Comparison of ENCODE assay signal across 8 cellular contexts in the genomic region with DNA sequence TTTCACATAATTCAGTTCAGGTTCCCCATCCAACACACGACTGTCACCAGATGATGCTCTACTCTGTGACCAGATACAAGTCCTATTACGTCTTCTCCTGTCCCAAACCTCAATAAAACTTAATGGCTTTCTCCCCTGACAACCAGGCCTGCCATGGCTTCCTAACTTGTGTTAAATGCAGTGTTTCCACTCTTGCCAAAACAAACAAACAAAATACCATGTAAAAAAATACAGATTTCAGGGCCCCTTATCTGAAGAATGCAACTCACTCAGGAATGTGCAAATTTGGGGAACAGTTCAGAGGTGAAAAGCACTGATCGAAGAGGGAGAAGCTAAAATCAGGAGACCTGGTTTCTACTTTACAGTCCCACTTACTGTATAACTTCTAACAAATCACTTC. TPM values are rescaled to one million over a fixed set of nuclear protein-coding genes. Genes with fewer than 3 reads are reported as not detected.
DNase-seq lines count a peak whose midpoint lies in the region; TF ChIP-seq lines count a peak whose summit lies in the region.

No MANE protein-coding gene starts in this region.

- H3K27ac Mint-ChIP-seq in H9 (peak overlapping the region in 2 of 3 experiments; percentile 42 to 99; a peak in 5 of 7 replicates), glutamatergic neuron (ENCODE audit: unreplicated experiment) (no peak overlapping the region)

- peak overlapping the region; percentile 18; the same call in 1 of the 2 replicates for H3K14ac ChIP-seq in H9 (ENCODE audit: insufficient read depth, low read length)

- WGBS in H9 (ENCODE audit: extremely low coverage, insufficient read length, low lambda C conversion rate) = no CpG with 5 or more reads among the region's 3 CpGs

- no peaks in the 10 kb centered on the region; a peak in 1 of 5 replicates for H3K9me3 Mint-ChIP-seq in H9
- no peaks in the 10 kb centered on the region for H3K9me3 Mint-ChIP-seq in glutamatergic neuron (ENCODE audit: unreplicated experiment)

- H3T11ph ChIP-seq in H9 (ENCODE audit: low read length) = no peak overlapping the region

- no peak overlapping the region for H2BK12ac ChIP-seq in H9 (ENCODE audit: insufficient read length, low read depth, low read length)

- peak overlapping the region; percentile 66 for H3K27ac ChIP-seq in H9 (ENCODE audit: insufficient read length, low read depth, low read length)
- H3K27ac ChIP-seq in VCaP = peak overlapping the region; percentile 74

- peak overlapping the region; percentile 83 to 97 for H3K4me3 Mint-ChIP-seq in H9
- H3K4me3 Mint-ChIP-seq in glutamatergic neuron (ENCODE audit: unreplicated experiment) = peak overlapping the region; percentile 98

- H2BK5ac ChIP-seq in H9 (ENCODE audit: insufficient read length, low read length) = peak overlapping the region; percentile 23

- no peak overlapping the region for H2BK120ac ChIP-seq in H9 (ENCODE audit: low read depth, low read length, poor library complexity, severe bottlenecking)

- H4K20me1 ChIP-seq in H9 (ENCODE audit: control insufficient read depth, insufficient read depth, insufficient read length) = no peaks in the 10 kb centered on the region

- H3K56ac ChIP-seq in H9 (ENCODE audit: insufficient read length, low read depth, low read length) = no peak overlapping the region

- TF ChIP-seq CTCF in H9 (conservative IDR thresholded peaks at IDR 0.05) = no peak
- no peak for TF ChIP-seq CTCF in VCaP (conservative IDR thresholded peaks at IDR 0.05)
- no peak for TF ChIP-seq CTCF in glutamatergic neuron (IDR thresholded peaks at IDR 0.05; ENCODE audit: partially characterized antibody, unreplicated experiment)

- H2AK5ac ChIP-seq in H9 (ENCODE audit: insufficient read length, low read length) = no peak overlapping the region

- peaks cover 2% of the 10 kb centered on the region for H3K23me2 ChIP-seq in H9 (ENCODE audit: insufficient read length, low read depth, low read length, poor library complexity, severe bottlenecking)

- peaks cover 18% of the 10 kb centered on the region for H3K36me3 ChIP-seq in skeletal muscle satellite cell (ENCODE audit: insufficient read depth, low read length)

- H3K4me2 ChIP-seq in H9 (ENCODE audit: insufficient read depth, insufficient read length, low read length) = peak overlapping the region; percentile 90
- peak overlapping the region; percentile 91 for H3K4me2 ChIP-seq in skeletal muscle satellite cell (ENCODE audit: low read length)

- H3K79me1 ChIP-seq in H9 (ENCODE audit: insufficient read depth, low read depth, low read length, poor library complexity, severe bottlenecking) = peaks cover 4% of the 10 kb centered on the region

- H3K27me3 ChIP-seq in H9 (ENCODE audit: insufficient read depth, low read length) (no peaks in the 10 kb centered on the region), skeletal muscle satellite cell (ENCODE audit: control insufficient read depth, insufficient read depth, low read length) (no peaks in the 10 kb centered on the region)

- peak overlapping the region; percentile 63 for H4K5ac ChIP-seq in H9 (ENCODE audit: insufficient read length, low read depth, low read length)

- H3K9ac ChIP-seq in H9 (ENCODE audit: extremely low read depth, insufficient read length, low read length) (peak overlapping the region; percentile 95), skeletal muscle satellite cell (ENCODE audit: low read depth, low read length) (peak overlapping the region; percentile 94)

- H3K27me3 Mint-ChIP-seq in H9 (ENCODE audit: low read depth) (no peaks in the 10 kb centered on the region), glutamatergic neuron (ENCODE audit: unreplicated experiment) (peaks cover 6% of the 10 kb centered on the region)

- peaks cover 0 to 4% (median 1%) of the 10 kb centered on the region in 3 experiments; a peak in 2 of 7 replicates for H3K36me3 Mint-ChIP-seq in H9 (ENCODE audit: insufficient read depth in 1 of 3, low read depth in 3 of 3)
- no peaks in the 10 kb centered on the region for H3K36me3 Mint-ChIP-seq in glutamatergic neuron (ENCODE audit: unreplicated experiment)

- no peak overlapping the region for H3K23ac ChIP-seq in H9 (ENCODE audit: insufficient read length, low read depth, low read length)

- no peak overlapping the region for H4K8ac ChIP-seq in H9 (replicated peaks; ENCODE audit: insufficient read length, low read depth, low read length)

- H3K4me3 ChIP-seq in skeletal muscle satellite cell (ENCODE audit: low read length) = peak overlapping the region; percentile 84

- peak overlapping the region; percentile 19 for H3K18ac ChIP-seq in H9 (ENCODE audit: insufficient read length, low read depth, low read length)

- H3K4ac ChIP-seq in H9 (ENCODE audit: low read depth, low read length) = no peak overlapping the region

- 0 out of 2 replicates have a peak, but pooled peaks cover 3% of the 10 kb centered on the region for H3K79me2 ChIP-seq in H9 (ENCODE audit: insufficient read depth, low read length)

- no peak overlapping the region for H2BK15ac ChIP-seq in H9 (ENCODE audit: low read depth, low read length)

- DNase-seq in H9 (no peak), glutamatergic neuron (no peak), NCI-H2196 treated with DMSO at 0.1 percent for 48 hours (lab: John Stamatoyannopoulos, UW; ENCODE audit: unreplicated experiment) (no peak), inferior parietal cortex (ENCODE audit: extremely low spot score) (no peak), HPDE6-E6E7 (ENCODE audit: extremely low spot score) (no peak), NCI-H524 treated with DMSO at 0.1 percent for 48 hours (lab: John Stamatoyannopoulos, UW) (no peak)

- H4K91ac ChIP-seq in H9 (ENCODE audit: insufficient read length, low read depth, low read length) = no peak overlapping the region

- H2BK20ac ChIP-seq in H9 (ENCODE audit: low read depth, low read length, poor library complexity, severe bottlenecking) = no peak overlapping the region

- H2AFZ ChIP-seq in H9 (ENCODE audit: low read length) = no peak overlapping the region

- H3K4me1 ChIP-seq in H9 (ENCODE audit: insufficient read depth, low read length) = no peaks in the 10 kb centered on the region
- H3K4me1 ChIP-seq in skeletal muscle satellite cell (ENCODE audit: control insufficient read depth, insufficient read depth, low read length) = peaks cover 12% of the 10 kb centered on the region

- H3K4me1 Mint-ChIP-seq in H9 (peaks cover 7 to 8% of the 10 kb centered on the region in 2 experiments), glutamatergic neuron (ENCODE audit: low read depth, unreplicated experiment) (peaks cover 3% of the 10 kb centered on the region)

- H3K9me3 ChIP-seq in H9 (ENCODE audit: control insufficient read depth, low read depth, low read length) = no peaks in the 10 kb centered on the region
- no peaks in the 10 kb centered on the region for H3K9me3 ChIP-seq in skeletal muscle satellite cell (replicated peaks; ENCODE audit: low read length)

RNA-seq across cellular contexts. Expression of a gene that starts 0.9 kb away (rescaled TPM):
- 25.2 and 30.7 TPM in 2 replicates for total RNA-seq in H9 (2021)
- total RNA-seq in glutamatergic neuron (ENCODE audit: unreplicated experiment) = 5.8 TPM
- 9.1 and 12.2 TPM in 2 replicates for total RNA-seq in skeletal muscle satellite cell (2012; rRNA removed)
